In the genomic region with DNA sequence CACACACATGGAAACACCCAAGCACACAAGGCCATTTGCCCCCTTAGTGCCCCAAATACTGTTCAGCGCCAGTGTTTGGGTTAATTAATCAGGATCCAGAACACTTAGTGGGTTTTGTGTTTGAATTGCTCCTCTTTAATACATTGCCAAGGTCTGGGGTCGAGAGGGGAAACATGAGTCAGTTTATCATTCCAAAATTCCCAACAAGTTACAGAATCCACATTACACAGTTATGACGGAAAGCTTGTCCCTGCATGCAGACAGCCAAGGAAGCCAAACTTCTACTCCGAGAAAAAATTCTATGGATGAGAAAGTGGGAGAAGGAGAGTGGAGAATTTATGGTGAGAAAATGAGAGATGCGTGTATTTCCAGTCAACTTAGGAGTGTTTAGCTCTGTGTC, we compare ENCODE assay signal across 30 cellular contexts.
"Had no signal": no experiment of that assay in that cellular context is flagged by ENCODE, and none has a peak within 500 bp of the region (broad histone marks: within the 10 kb centered on the region; RNA-seq: fewer than 3 reads in every experiment).

No MANE protein-coding gene starts in this region.

- H3K27ac ChIP-seq: adrenal gland, brain microvascular endothelial cell, epithelial cell of prostate, esophagus squamous epithelium, heart left ventricle had no signal

- H3K27me3 ChIP-seq: adrenal gland, brain microvascular endothelial cell, esophagus squamous epithelium had no signal

- DNase-seq: activated CD4-positive, alpha-beta memory T cell treated with anti-CD3 and anti-CD28 coated beads for 36 hours; activated CD4-positive, alpha-beta T cell treated with anti-CD3 and anti-CD28 coated beads for 36 hours; activated CD4-positive, alpha-beta T cell treated with anti-CD3 and anti-CD28 coated beads, Interleukin-2, amount 10 ng/mL, durations not matched to agents 24 days and 14 days; activated CD4-positive, CD25-positive, alpha-beta regulatory T cell; activated CD4-positive, CD25-positive, alpha-beta regulatory T cell treated with anti-CD3 and anti-CD28 coated beads, Interleukin-2, amount 50 U/mL, for 72 hours; activated CD8-positive, alpha-beta memory T cell treated with anti-CD3 and anti-CD28 coated beads, Interleukin-2, amount 10 ng/mL, durations not matched to agents 7 days and 5 days; activated CD8-positive, alpha-beta memory T cell treated with anti-CD3 and anti-CD28 coated beads, Interleukin-2, amount 50 U/mL, for 4 hours; activated effector memory CD4-positive, alpha-beta T cell treated with anti-CD3 and anti-CD28 coated beads, Interleukin-2, amount 50 U/mL, for 16 hours; activated naive CD4-positive, alpha-beta T cell treated with anti-CD3 and anti-CD28 coated beads for 36 hours; activated naive CD8-positive, alpha-beta T cell treated with anti-CD3 and anti-CD28 coated beads for 36 hours; activated naive CD8-positive, alpha-beta T cell treated with anti-CD3 and anti-CD28 coated beads, Interleukin-2, amount 50 U/mL, for 24 hours; activated T-cell treated with anti-CD3 and anti-CD28 coated beads, Interleukin-2, amount 50 U/mL, for 1 hour; activated T-cell treated with anti-CD3 and anti-CD28 coated beads, Interleukin-2, amount 50 U/mL, for 48 hours; adrenal gland; amygdala; aorta; brain microvascular endothelial cell; caudate nucleus; cortex of kidney; dermis blood vessel endothelial cell; effector CD4-positive, alpha-beta T cell; effector memory CD8-positive, alpha-beta T cell; esophagus squamous epithelium; foreskin fibroblast; heart left ventricle; T-helper 2 cell had no signal

- H3K36me3 ChIP-seq: adrenal gland, brain microvascular endothelial cell, esophagus squamous epithelium, heart left ventricle had no signal

- H3K4me3 ChIP-seq: adrenal gland, esophagus squamous epithelium, heart left ventricle had no signal

- FAIRE-seq: colon, frontal cortex had no signal

- H3K9me3 ChIP-seq: adrenal gland, esophagus squamous epithelium, heart left ventricle had no signal

- H3K4me1 ChIP-seq: adrenal gland, esophagus squamous epithelium, heart left ventricle had no signal

- ATAC-seq: activated CD4-positive, alpha-beta T cell treated with anti-CD3 and anti-CD28 coated beads for 36 hours; activated CD8-positive, alpha-beta memory T cell treated with anti-CD3 and anti-CD28 coated beads, Interleukin-2, amount 10 ng/mL, durations not matched to agents 7 days and 5 days; activated CD8-positive, alpha-beta T cell treated with anti-CD3 and anti-CD28 coated beads, Interleukin-2, amount 10 ng/mL, durations not matched to agents 7 days and 5 days; activated naive CD8-positive, alpha-beta T cell treated with anti-CD3 and anti-CD28 coated beads, Interleukin-2, amount 50 U/mL, for 24 hours; effector memory CD8-positive, alpha-beta T cell; heart left ventricle had no signal
